ENCODE assay signal across 8 cellular contexts in genomic region chr12:113422030-113422900, GRCh38. TPM values are rescaled to one million over a fixed set of nuclear protein-coding genes. Genes with fewer than 3 reads are reported as not detected.
A peak's percentile ranks its signal among the peaks of the same experiment; 100 is the strongest.
DNase-seq lines count a peak whose midpoint lies in the region; ATAC-seq and TF ChIP-seq lines count a peak whose summit lies in the region.

SDSL (plus strand) TSS chr12:113422380; CDS start chr12:113427983, 5,603 bp downstream.

- ATAC-seq in GM21447 (IDR thresholded peaks at IDR 0.05; ENCODE audit: unreplicated experiment): peak; percentile 91

- peak within 1 kb of the TSS; percentile 74 for H3K27ac ChIP-seq in HL-60 (replicated peaks)
- H3K27ac ChIP-seq in layer of hippocampus (ENCODE audit: low read depth, low read length): peak within 1 kb of the TSS; percentile 71

- H3K4me3 ChIP-seq in HL-60 (replicated peaks; ENCODE audit: insufficient read depth, low read length) (peak within 1 kb of the TSS; percentile 41), choroid plexus epithelial cell (ENCODE audit: low read depth, low read length) (peak within 1 kb of the TSS; percentile 62)

- TF ChIP-seq CTCF in HL-60 (IDR thresholded peaks at IDR 0.05; ENCODE audit: insufficient read depth, low read length): no peak
- TF ChIP-seq CTCF in choroid plexus epithelial cell (conservative IDR thresholded peaks at IDR 0.05; ENCODE audit: low read depth, low read length): no peak

- DNase-seq in GM04503 (ENCODE audit: low read depth) (peak; percentile 39), HL-60 (ENCODE audit: low read depth in 1 of 2, low spot score in 1 of 2) (peak; percentile 93 to 95), RPMI7951 (ENCODE audit: low read depth) (peak; percentile 94), choroid plexus epithelial cell (ENCODE audit: low read depth) (peak; percentile 73), mesenteric fat pad (ENCODE audit: low spot score) (no peak)
- peak; percentile 6 to 38 for DNase-seq in stimulated activated CD4-positive, alpha-beta T cell treated with anti-CD3 and anti-CD28 coated beads, Interleukin-4, amount 100 ng/mL, for 48 hours (ENCODE audit: low read depth in 2 of 2)

- H3K27me3 ChIP-seq in HL-60 (ENCODE audit: insufficient read depth, poor library complexity, severe bottlenecking) (no peaks in the 10 kb centered on the region), layer of hippocampus (ENCODE audit: control insufficient read depth, insufficient read depth, low read length) (no peaks in the 10 kb centered on the region)

RNA-seq across cellular contexts. Expression of gene SDSL, which starts in this region (rescaled TPM):
- total RNA-seq in RPMI7951 (2014; rRNA removed; shearing (Covaris generic)): 5.5 and 5.6 TPM in 2 replicates
- total RNA-seq in mesenteric fat pad: 5.7 TPM
